18 cellular contexts compared by ENCODE assay signal in the genomic region with DNA sequence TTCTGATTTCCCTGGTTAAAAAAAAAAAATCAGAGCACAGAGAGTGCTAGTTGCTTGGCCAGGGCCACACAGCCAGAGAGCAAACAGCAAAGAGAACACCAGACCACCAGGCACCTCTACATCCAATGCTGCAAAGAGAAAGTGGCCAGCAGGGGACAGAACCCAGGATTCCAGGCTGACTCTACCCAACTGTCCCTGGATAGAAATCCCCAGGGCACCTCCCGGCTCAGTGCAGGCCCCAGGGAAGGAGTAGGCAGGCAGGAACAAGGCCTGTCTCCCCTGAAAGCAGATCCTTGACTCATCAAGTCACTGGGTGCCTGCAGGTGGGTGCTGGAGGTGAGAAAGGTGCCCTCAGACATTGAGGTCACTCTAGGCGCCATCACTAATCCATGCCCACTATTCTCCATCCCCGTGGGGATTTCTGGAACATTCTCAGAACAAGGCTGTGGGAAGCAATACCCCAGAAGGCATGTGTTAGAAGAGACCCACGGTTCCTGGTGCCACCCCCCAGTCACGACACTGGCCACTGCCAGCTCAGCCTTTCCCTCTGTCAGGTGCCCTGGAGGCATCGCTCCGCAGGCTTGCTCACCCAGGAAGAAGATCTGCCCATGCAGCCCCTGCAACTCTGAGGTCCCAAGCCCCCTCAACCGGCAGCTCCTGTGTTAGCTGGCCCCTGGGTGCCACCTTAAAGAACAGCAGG.
DNase-seq lines count a peak whose midpoint lies in the region; ATAC-seq, FAIRE-seq and TF ChIP-seq lines count a peak whose summit lies in the region.
"Had no signal": no experiment of that assay in that cellular context is flagged by ENCODE, and none has a peak within 500 bp of the region (broad histone marks: within the 10 kb centered on the region; RNA-seq: fewer than 3 reads in every experiment).

No MANE protein-coding gene starts in this region.

- peak; percentile 21 for DNase-seq in GM23338 (ENCODE audit: low spot score)
- no peak for DNase-seq in WTC11 (ENCODE audit: low spot score)
- peak; percentile 45 for DNase-seq in kidney
- peak; percentile 57 for DNase-seq in posterior vena cava (ENCODE audit: low spot score)
- DNase-seq in OCI-LY7 (ENCODE audit: low spot score): no peak
- no peak for DNase-seq in transverse colon
- DNase-seq: 8988T; AML-193; CD4-positive, CD25-positive, alpha-beta regulatory T cell; DMS53; GF-D8; GM23248; HCEC 1CT; IMR-90; KBM-7 had no signal

- H3K36me3 ChIP-seq in GM23338 (ENCODE audit: insufficient read depth): no peaks in the 10 kb centered on the region
- H3K36me3 ChIP-seq in kidney (ENCODE audit: control insufficient read depth in 1 of 2, insufficient read depth in 2 of 2, low read length in 2 of 2): no peaks in the 10 kb centered on the region
- H3K36me3 ChIP-seq in OCI-LY7 (ENCODE audit: insufficient read depth, low read length): no peaks in the 10 kb centered on the region
- H3K36me3 ChIP-seq in transverse colon: no peaks in the 10 kb centered on the region
- H3K36me3 ChIP-seq: BLaER1 treated with 17β-estradiol and CSF1 and Interleukin-3, amounts not matched to agents 10 nM and 100 nM had no signal

- H3K4me1 ChIP-seq in GM23338 (ENCODE audit: insufficient read depth) (no peaks in the 10 kb centered on the region), kidney (ENCODE audit: control insufficient read depth in 1 of 2, insufficient read depth in 1 of 2, low read depth in 1 of 2, low read length in 2 of 2) (no peaks in the 10 kb centered on the region), OCI-LY7 (ENCODE audit: insufficient read depth, low read length, poor library complexity, severe bottlenecking) (no peaks in the 10 kb centered on the region), transverse colon (no peaks in the 10 kb centered on the region)
- H3K4me1 ChIP-seq: BLaER1 treated with 17β-estradiol and CSF1 and Interleukin-3, amounts not matched to agents 10 nM and 100 nM had no signal

- H3K27me3 ChIP-seq in GM23338 (ENCODE audit: insufficient read depth): no peaks in the 10 kb centered on the region
- H3K27me3 ChIP-seq in transverse colon: no peaks in the 10 kb centered on the region
- H3K27me3 ChIP-seq: BLaER1 treated with 17β-estradiol and CSF1 and Interleukin-3, amounts not matched to agents 10 nM and 100 nM had no signal

- H3K4me1 Mint-ChIP-seq in GM23338 (no peaks in the 10 kb centered on the region), WTC11 (no peaks in the 10 kb centered on the region)
- H3K4me1 Mint-ChIP-seq: CD4-positive, CD25-positive, alpha-beta regulatory T cell had no signal

- FAIRE-seq in kidney (lab: Jason Lieb, UNC): no peak
- FAIRE-seq: GM18507 had no signal

- no TSS peak for BruUV-seq in OCI-LY7 (replicated peaks; lab: Mats Ljungman, UMichigan)

- CTCF ChIA-PET in WTC11 (lab: Charles Lee): no interaction called here
- CTCF ChIA-PET in OCI-LY7 (lab: Charles Lee; ENCODE audit: unreplicated experiment): no interaction called here

- no peak overlapping the region for H3K9ac ChIP-seq in kidney (ENCODE audit: low read length in 2 of 2)
- H3K9ac ChIP-seq: BLaER1 treated with 17β-estradiol and CSF1 and Interleukin-3, amounts not matched to agents 10 nM and 100 nM; GM23248 had no signal

- H3K27me3 Mint-ChIP-seq in GM23338 (ENCODE audit: insufficient read depth, low read depth, poor library complexity) (no peaks in the 10 kb centered on the region), WTC11 (ENCODE audit: low read depth) (no peaks in the 10 kb centered on the region)
- H3K27me3 Mint-ChIP-seq: CD4-positive, CD25-positive, alpha-beta regulatory T cell had no signal

- no peaks in the 10 kb centered on the region for H3K79me2 ChIP-seq in GM23338 (replicated peaks; ENCODE audit: insufficient read depth)
- no peaks in the 10 kb centered on the region for H3K79me2 ChIP-seq in OCI-LY7 (ENCODE audit: insufficient read depth, low read depth, low read length)

- TF ChIP-seq CTCF in GM23338 (conservative IDR thresholded peaks at IDR 0.05; ENCODE audit: low read depth in 2 of 2) (peak; percentile 21 to 34; a peak in 3 of 4 replicates), WTC11 (IDR thresholded peaks at IDR 0.05) (no peak), kidney (IDR thresholded peaks at IDR 0.05; ENCODE audit: borderline replicate concordance, extremely low read depth, insufficient read depth) (no peak), OCI-LY7 (conservative IDR thresholded peaks at IDR 0.05; ENCODE audit: low read length) (no peak), transverse colon (IDR thresholded peaks at IDR 0.05) (no peak)

- no peak overlapping the region for H3K27ac Mint-ChIP-seq in GM23338
- H3K27ac Mint-ChIP-seq in WTC11: no peak overlapping the region

- H3K27ac ChIP-seq in GM23338 (ENCODE audit: low read depth) (no peak overlapping the region), kidney (ENCODE audit: low read depth in 2 of 2, low read length in 2 of 2) (no peak overlapping the region), OCI-LY7 (ENCODE audit: low read depth, low read length, poor library complexity, severe bottlenecking) (no peak overlapping the region), transverse colon (no peak overlapping the region)
- H3K27ac ChIP-seq: BLaER1 treated with 17β-estradiol and CSF1 and Interleukin-3, amounts not matched to agents 10 nM and 100 nM; GM23248 had no signal

- H2AFZ ChIP-seq in GM23338: no peak overlapping the region
- no peak overlapping the region for H2AFZ ChIP-seq in OCI-LY7 (ENCODE audit: low read length)
- H2AFZ ChIP-seq: GM23248 had no signal

- WGBS in transverse colon (ENCODE audit: low coverage in 1 of 2), 2 donors: 84% methylated on average over 6 of the region's 8 CpGs; no CpG with 5 or more reads in 1 of the 2 donors

- intact Hi-C loops in kidney (cut with DNase I): no loop called here
- intact Hi-C loops in posterior vena cava (cut with DNase I): no loop called here
- intact Hi-C loops in OCI-LY7 (cut with micrococcal nuclease; ENCODE audit: unreplicated experiment): no loop called here
- intact Hi-C loops in transverse colon (cut with DNase I; ENCODE audit: low total_unique reads): no loop called here

- in situ Hi-C loops in transverse colon (cut with MboI; ENCODE audit: low pct_ligation_motif_present in 1 of 4, low pct_unique_long_range_greater_than_20kb in 1 of 4, low sequenced_read_pairs in 3 of 4): no loop called here

- H3F3A ChIP-seq in GM23338 (replicated peaks; ENCODE audit: low read depth): no peaks in the 10 kb centered on the region

- H3K4me3 ChIP-seq in GM23338: no peak overlapping the region
- H3K4me3 ChIP-seq in kidney (ENCODE audit: low read length in 2 of 2): no peak overlapping the region
- no peak overlapping the region for H3K4me3 ChIP-seq in OCI-LY7 (ENCODE audit: low read depth, low read length, poor library complexity, severe bottlenecking)
- no peak overlapping the region for H3K4me3 ChIP-seq in transverse colon
- H3K4me3 ChIP-seq: BLaER1 treated with 17β-estradiol and CSF1 and Interleukin-3, amounts not matched to agents 10 nM and 100 nM; GM23248 had no signal

- H4K20me1 ChIP-seq in GM23338 (replicated peaks; ENCODE audit: insufficient read depth): no peaks in the 10 kb centered on the region
- no peaks in the 10 kb centered on the region for H4K20me1 ChIP-seq in OCI-LY7 (ENCODE audit: insufficient read depth, low read length)

- no peak overlapping the region for H3K4me2 ChIP-seq in GM23338
- no peak overlapping the region for H3K4me2 ChIP-seq in OCI-LY7 (ENCODE audit: low read length)
- H3K4me2 ChIP-seq: BLaER1 treated with 17β-estradiol and CSF1 and Interleukin-3, amounts not matched to agents 10 nM and 100 nM had no signal

- no peaks in the 10 kb centered on the region; the same call in 2 of the 3 replicates for H3K36me3 Mint-ChIP-seq in GM23338 (ENCODE audit: low read depth)
- no peaks in the 10 kb centered on the region for H3K36me3 Mint-ChIP-seq in WTC11
- H3K36me3 Mint-ChIP-seq: CD4-positive, CD25-positive, alpha-beta regulatory T cell had no signal

- no peaks in the 10 kb centered on the region for H3K9me3 ChIP-seq in kidney (ENCODE audit: control insufficient read depth in 1 of 2, low read length in 2 of 2)
- no peaks in the 10 kb centered on the region for H3K9me3 ChIP-seq in OCI-LY7 (ENCODE audit: low read length)
- no peaks in the 10 kb centered on the region for H3K9me3 ChIP-seq in transverse colon
- H3K9me3 ChIP-seq: BLaER1 treated with 17β-estradiol and CSF1 and Interleukin-3, amounts not matched to agents 10 nM and 100 nM had no signal

- no peak for TF ChIP-seq EP300 in transverse colon (IDR thresholded peaks at IDR 0.05; ENCODE audit: low read depth)

- no peaks in the 10 kb centered on the region; the same call in 2 of the 3 replicates for H3K9me3 Mint-ChIP-seq in GM23338
- H3K9me3 Mint-ChIP-seq in WTC11: peaks cover 8% of the 10 kb centered on the region; the same call in 1 of the 2 replicates
- H3K9me3 Mint-ChIP-seq: CD4-positive, CD25-positive, alpha-beta regulatory T cell had no signal

- POLR2A ChIA-PET in WTC11 (lab: Charles Lee) (interaction anchor here (0.6 kb wide), 1 partner anchor 171 kb away, joined by 3 read pairs; no protein-coding TSS in a partner anchor), OCI-LY7 (lab: Charles Lee) (interaction anchor here (0.6 kb wide), 1 partner anchor 139 kb away, joined by 3 read pairs; no protein-coding TSS in a partner anchor)

- ATAC-seq in GM23338 (peak; percentile 72), WTC11 (peak; percentile 64), GM18498 (IDR thresholded peaks at IDR 0.05; ENCODE audit: unreplicated experiment) (no peak)

- no peak overlapping the region for H3K4me3 Mint-ChIP-seq in GM23338
- H3K4me3 Mint-ChIP-seq in WTC11: no peak overlapping the region
- H3K4me3 Mint-ChIP-seq: CD4-positive, CD25-positive, alpha-beta regulatory T cell had no signal

- no peak for TF ChIP-seq POLR2A in transverse colon (IDR thresholded peaks at IDR 0.05)

- no peaks in the 10 kb centered on the region for H3K9me2 ChIP-seq in GM23338 (ENCODE audit: insufficient read depth)
- H3K9me2 ChIP-seq in OCI-LY7 (ENCODE audit: insufficient read depth, low read length): no peaks in the 10 kb centered on the region

TF ChIP-seq in GM23338, 12 proteins besides CTCF, POLR2A, EP300 and RAD21:
- no peak for TF ChIP-seq JUNB (IDR thresholded peaks at IDR 0.05; ENCODE audit: unreplicated experiment)
- no peak for TF ChIP-seq NANOG (IDR thresholded peaks at IDR 0.05; ENCODE audit: borderline replicate concordance)
TF ChIP-seq in GM23338: peak in this region for 0.

Comparison
In these comparisons a context has a peak if more than half of its experiments do, and no peak if none do; other contexts are left out.
1. DNase-seq: peak in GM23338 (single experiment), kidney (single experiment) and posterior vena cava (single experiment); none in WTC11 (single experiment), OCI-LY7 (single experiment) and transverse colon (single experiment).
2. CTCF ChIP-seq: peak in GM23338 (2 of 2); none in WTC11 (single experiment), kidney (single experiment), OCI-LY7 (single experiment) and transverse colon (0 of 5).